Comparison of ENCODE assay signal across 8 cellular contexts in the genomic region with DNA sequence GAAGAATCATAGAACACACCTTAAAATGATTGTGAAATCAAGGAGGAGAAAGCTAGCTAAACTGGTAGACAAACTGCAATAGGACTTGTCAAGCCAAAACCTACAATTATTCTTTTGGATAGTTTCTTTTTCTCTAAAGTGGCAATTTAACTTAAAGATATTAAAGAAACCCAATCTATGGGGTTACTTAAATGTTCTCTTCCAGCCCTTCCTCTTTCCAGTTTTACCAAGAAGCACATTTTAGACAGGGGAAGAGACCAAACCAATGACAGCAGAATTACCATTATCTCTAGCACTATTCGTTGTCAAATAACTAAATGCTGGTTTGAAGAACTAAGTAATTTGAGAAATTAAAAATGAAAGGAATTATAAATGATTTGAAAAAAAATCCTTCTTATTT. TPM values are rescaled to one million over a fixed set of nuclear protein-coding genes. Genes with fewer than 3 reads are reported as not detected.
DNase-seq lines count a peak whose midpoint lies in the region; ATAC-seq, FAIRE-seq and TF ChIP-seq lines count a peak whose summit lies in the region.

No MANE protein-coding gene starts in this region.

- DNase-seq in CD14-positive monocyte (ENCODE audit: low spot score) (no peak), chondrocyte (ENCODE audit: low spot score) (no peak), nephron progenitor cell (no peak), H54 (ENCODE audit: insufficient read length, low spot score) (no peak), lower leg skin (ENCODE audit: low spot score in 2 of 2) (no peak)
- DNase-seq in stimulated activated CD4-positive, alpha-beta T cell treated with anti-CD3 and anti-CD28 coated beads, Interleukin-4, amount 100 ng/mL, for 24 hours = no peak

- TF ChIP-seq CTCF in CD14-positive monocyte (IDR thresholded peaks at IDR 0.05) (no peak), chondrocyte (IDR thresholded peaks at IDR 0.05) (no peak), nephron progenitor cell (IDR thresholded peaks at IDR 0.05) (no peak), lower leg skin (IDR thresholded peaks at IDR 0.05) (no peak)

- intact Hi-C loops in CD14-positive monocyte (cut with micrococcal nuclease) = loop anchor here (5.0 kb wide), 1 partner anchor 102 kb away; no protein-coding TSS in a partner anchor
- intact Hi-C loops in lower leg skin (cut with DNase I; ENCODE audit: low total_unique reads) = no loop called here

- peaks cover 0 to 2% (median 0%) of the 10 kb centered on the region in 7 donors for H3K9me3 Mint-ChIP-seq in CD14-positive monocyte
- H3K9me3 Mint-ChIP-seq in chondrocyte (ENCODE audit: low read depth) = no peaks in the 10 kb centered on the region
- H3K9me3 Mint-ChIP-seq in nephron progenitor cell = no peaks in the 10 kb centered on the region

- no peak for TF ChIP-seq POLR2A in H54 (IDR thresholded peaks at IDR 0.05; ENCODE audit: low read depth, low read length)
- TF ChIP-seq POLR2A in lower leg skin (IDR thresholded peaks at IDR 0.05) = no peak

- peak overlapping the region; percentile 96 for H3K27ac ChIP-seq in KOPT-K1 (ENCODE audit: low read depth, low read length, poor library complexity, severe bottlenecking)

- H3K4me1 Mint-ChIP-seq in CD14-positive monocyte (peaks cover 40% of the 10 kb centered on the region), chondrocyte (ENCODE audit: low read depth) (peaks cover 25% of the 10 kb centered on the region), nephron progenitor cell (peaks cover 41% of the 10 kb centered on the region)

- no peak for FAIRE-seq in H54 (lab: Jason Lieb, UNC)

- ATAC-seq in GM21360 (IDR thresholded peaks at IDR 0.05; ENCODE audit: unreplicated experiment) = no peak

- peaks cover 17% of the 10 kb centered on the region; the same call in 1 of the 2 replicates for H3K36me3 ChIP-seq in KOPT-K1 (ENCODE audit: insufficient read depth, low read length)

- H3K27ac Mint-ChIP-seq in CD14-positive monocyte = peak overlapping the region in 5 of 7 donors; percentile 33 to 97 (median 90)
- no peak overlapping the region for H3K27ac Mint-ChIP-seq in chondrocyte (ENCODE audit: unreplicated experiment)
- no peak overlapping the region for H3K27ac Mint-ChIP-seq in nephron progenitor cell

- H3K4me3 ChIP-seq in lower leg skin (ENCODE audit: low read depth, poor library complexity, severe bottlenecking) = no peak overlapping the region

- peaks cover 0 to 1% (median 0%) of the 10 kb centered on the region in 3 donors for H3K27me3 Mint-ChIP-seq in CD14-positive monocyte (ENCODE audit: low read depth in 3 of 3)
- no peaks in the 10 kb centered on the region for H3K27me3 Mint-ChIP-seq in chondrocyte (ENCODE audit: low read depth)
- peaks cover 9% of the 10 kb centered on the region for H3K27me3 Mint-ChIP-seq in nephron progenitor cell (ENCODE audit: low read depth, poor library complexity)

- no peaks in the 10 kb centered on the region for H3K9me3 ChIP-seq in KOPT-K1 (ENCODE audit: insufficient read depth, low read length, poor library complexity, severe bottlenecking)

- H3K4me3 Mint-ChIP-seq in CD14-positive monocyte (peak overlapping the region; percentile 92 to 96), chondrocyte (ENCODE audit: unreplicated experiment) (peak overlapping the region; percentile 94), nephron progenitor cell (peak overlapping the region; percentile 95)

- H3K36me3 Mint-ChIP-seq in CD14-positive monocyte (peaks cover 0 to 8% of the 10 kb centered on the region in 2 donors), chondrocyte (ENCODE audit: low read depth) (no peaks in the 10 kb centered on the region), nephron progenitor cell (ENCODE audit: low read depth) (no peaks in the 10 kb centered on the region)

- WGBS in lower leg skin, 2 donors = 5 to 6% methylated on average over 1 of the region's 1 CpG

RNA-seq across cellular contexts. Expression of a gene that starts 0.7 kb away (rescaled TPM):
- polyA plus RNA-seq in CD14-positive monocyte = 10 to 100 TPM; 11.8 to 16.9 TPM
- total RNA-seq in chondrocyte (24.9 to 26.0 TPM (median 25.0 TPM) in 3 replicates), lower leg skin (10 to 100 TPM; 20.8 to 31.0 (median 28.3) TPM)

Comparison
In these comparisons a context has a peak if more than half of its experiments do, and no peak if none do; other contexts are left out.
1. H3K27ac Mint-ChIP-seq: peak in CD14-positive monocyte (5 of 7); none in chondrocyte (single experiment) and nephron progenitor cell (single experiment).
2. Peak in every context shown above with its lines, with median percentiles within 50 percentile points of each other: H3K4me3 Mint-ChIP-seq.